In the genomic region with DNA sequence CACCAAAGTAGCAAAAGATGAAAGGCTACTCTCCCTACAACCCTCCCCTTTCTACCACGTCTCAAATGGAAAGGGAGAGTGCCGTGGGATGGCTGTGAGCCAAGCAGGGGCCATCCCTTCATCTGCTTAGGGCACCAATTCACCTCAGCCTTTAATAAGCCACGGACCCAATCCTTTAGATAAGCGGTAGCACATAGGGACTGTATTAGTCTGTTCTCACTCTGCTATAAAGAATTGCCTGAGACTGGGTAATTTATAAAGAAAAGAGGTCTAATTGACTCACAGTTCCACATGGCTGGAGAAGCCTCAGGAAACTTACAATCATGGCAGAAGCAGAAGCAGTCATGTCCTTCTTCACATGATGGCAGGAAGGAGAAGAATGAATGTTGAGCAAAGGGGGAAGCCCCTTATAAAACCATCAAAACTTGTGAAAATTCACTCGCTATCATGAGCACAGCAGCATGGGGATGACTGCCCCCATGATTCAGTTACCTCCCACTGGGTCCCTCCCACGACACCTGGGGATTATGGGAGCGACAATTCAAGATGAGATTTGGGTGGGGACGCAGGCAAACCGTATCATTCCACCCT, we compare ENCODE assay signal across 9 cellular contexts.
"Had no signal": no experiment of that assay in that cellular context is flagged by ENCODE, and none has a peak within 500 bp of the region (broad histone marks: within the 10 kb centered on the region; RNA-seq: fewer than 3 reads in every experiment).

No MANE protein-coding gene starts in this region.

- H3K9ac ChIP-seq: GM23248 had no signal

- ATAC-seq: HCT116, K562 had no signal

- FAIRE-seq: K562 had no signal

- H3K36me3 ChIP-seq: HAP-1 had no signal

- H3K9me3 ChIP-seq: HAP-1 had no signal

- H3K27ac ChIP-seq: GM23248, HL-60 had no signal

- H3K4me3 ChIP-seq: GM23248, HAP-1, K562 had no signal

- H2AFZ ChIP-seq: GM23248 had no signal

- H3K4me1 ChIP-seq: HAP-1 had no signal

- DNase-seq: GM23248, GOT3, H7, IMR-90, KG1 had no signal
